ENCODE assay signal across 11 cellular contexts in the genomic region with DNA sequence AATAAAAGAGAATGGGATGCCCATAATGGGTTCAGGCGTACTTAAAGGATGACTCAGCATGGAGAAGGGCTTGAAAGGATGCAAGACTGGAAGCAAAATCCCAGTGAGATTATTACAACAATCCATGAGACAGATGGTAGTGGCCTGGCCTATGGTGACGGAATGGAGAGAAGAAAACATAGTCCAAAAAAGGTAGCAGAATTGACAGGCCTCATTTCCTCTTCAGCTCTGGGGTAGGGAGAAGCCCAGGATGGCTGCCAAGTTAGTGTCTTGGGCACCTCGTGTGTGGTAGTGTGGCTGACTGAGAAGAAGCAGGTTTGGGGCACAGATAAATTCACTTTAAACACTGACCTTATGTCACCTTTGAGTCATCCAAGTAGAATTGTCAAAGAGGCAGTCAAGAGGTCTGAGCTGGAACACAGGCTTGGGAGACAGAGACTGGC. TPM values are rescaled to one million over a fixed set of nuclear protein-coding genes. Genes with fewer than 3 reads are reported as not detected.
DNase-seq lines count a peak whose midpoint lies in the region; ATAC-seq and TF ChIP-seq lines count a peak whose summit lies in the region.
"Had no signal": no experiment of that assay in that cellular context is flagged by ENCODE, and none has a peak within 500 bp of the region (broad histone marks: within the 10 kb centered on the region; RNA-seq: fewer than 3 reads in every experiment).

No MANE protein-coding gene starts in this region.

- TF ChIP-seq POLR2A in esophagus muscularis mucosa (IDR thresholded peaks at IDR 0.05; ENCODE audit: low read depth) = no peak

- H3K9me3 ChIP-seq in RWPE2 (ENCODE audit: severe bottlenecking) = no peaks in the 10 kb centered on the region
- H3K9me3 ChIP-seq in esophagus muscularis mucosa = no peaks in the 10 kb centered on the region
- H3K9me3 ChIP-seq: breast epithelium, pancreas had no signal

- no peak for TF ChIP-seq CTCF in RWPE2 (IDR thresholded peaks at IDR 0.05; ENCODE audit: poor library complexity, severe bottlenecking)
- no peak for TF ChIP-seq CTCF in esophagus muscularis mucosa (IDR thresholded peaks at IDR 0.05)

- peak; percentile 41 for ATAC-seq in left ventricle myocardium superior
- no peak for ATAC-seq in Right ventricle myocardium superior (ENCODE audit: poor library complexity)
- peak; percentile 31; the same call in 2 of the 3 replicates for ATAC-seq in RWPE2 (ENCODE audit: low read depth)
- ATAC-seq in esophagus mucosa = peak; percentile 25
- ATAC-seq in HG03196 (IDR thresholded peaks at IDR 0.05; ENCODE audit: unreplicated experiment) = no peak

- H3K27ac ChIP-seq in RWPE2 (ENCODE audit: poor library complexity, severe bottlenecking) (peak overlapping the region; percentile 82), esophagus muscularis mucosa (replicated peaks in 1 of 4) (no peak overlapping the region)
- H3K27ac ChIP-seq: breast epithelium, pancreas had no signal

- intact Hi-C loops in left ventricle myocardium superior (cut with micrococcal nuclease) (no loop called here), Right ventricle myocardium superior (cut with DNase I) (no loop called here), esophagus muscularis mucosa (cut with DNase I) (no loop called here)

- H3K36me3 ChIP-seq in RWPE2 (ENCODE audit: low read depth) (no peaks in the 10 kb centered on the region), esophagus muscularis mucosa (no peaks in the 10 kb centered on the region)
- H3K36me3 ChIP-seq: breast epithelium, pancreas had no signal

- WGBS in esophagus muscularis mucosa = 53% methylated on average over 3 of the region's 3 CpGs

- no peaks in the 10 kb centered on the region for H3K27me3 ChIP-seq in RWPE2 (ENCODE audit: insufficient read depth, poor library complexity, severe bottlenecking)
- H3K27me3 ChIP-seq in esophagus muscularis mucosa = no peaks in the 10 kb centered on the region
- H3K27me3 ChIP-seq: breast epithelium, pancreas had no signal

- TF ChIP-seq EP300 in esophagus muscularis mucosa (IDR thresholded peaks at IDR 0.05) = no peak

- H3K4me3 ChIP-seq in RWPE2 (ENCODE audit: severe bottlenecking) = no peak overlapping the region
- no peak overlapping the region for H3K4me3 ChIP-seq in esophagus muscularis mucosa
- H3K4me3 ChIP-seq: breast epithelium, pancreas had no signal

- DNase-seq in left ventricle myocardium superior = no peak
- DNase-seq in Right ventricle myocardium superior = no peak
- DNase-seq in RWPE2 (ENCODE audit: low spot score) = no peak
- DNase-seq in DMS79 (lab: John Stamatoyannopoulos, UW) = no peak
- no peak for DNase-seq in NCI-H2081 (lab: John Stamatoyannopoulos, UW)
- no peak for DNase-seq in esophagus muscularis mucosa (ENCODE audit: extremely low spot score)
- DNase-seq: NCI-H2029 treated with DMSO at 0.1 percent for 48 hours, pancreas had no signal

- H3K4me1 ChIP-seq in RWPE2 (ENCODE audit: insufficient read depth, poor library complexity, severe bottlenecking) (peaks cover 39% of the 10 kb centered on the region), esophagus muscularis mucosa (peaks cover 0 to 23% (median 13%) of the 10 kb centered on the region in 4 donors)
- H3K4me1 ChIP-seq: breast epithelium, pancreas had no signal

RNA-seq across cellular contexts. Expression of gene MB21D2, which starts 18.1 kb away (rescaled TPM):
- total RNA-seq in left ventricle myocardium superior = 1.8 TPM
- total RNA-seq in Right ventricle myocardium superior = 1.7 TPM
- total RNA-seq in esophagus mucosa = 2.4 TPM
- 10 to 100 TPM in 1 of 4 donors, 1 to 10 TPM in 3; 5.4 to 11.5 (median 8.2) TPM for total RNA-seq in esophagus muscularis mucosa

Comparison
In these comparisons a context has a peak if more than half of its experiments do, and no peak if none do; other contexts are left out.
1. ATAC-seq: peak in left ventricle myocardium superior (single experiment), RWPE2 (single experiment) and esophagus mucosa (single experiment); none in Right ventricle myocardium superior (single experiment) and HG03196 (single experiment).